17 cellular contexts compared by ENCODE assay signal in genomic region chr1:226432586-226433360, GRCh38. TPM values are rescaled to one million over a fixed set of nuclear protein-coding genes. Genes with fewer than 3 reads are reported as not detected.
DNase-seq lines count a peak whose midpoint lies in the region; ATAC-seq and TF ChIP-seq lines count a peak whose summit lies in the region.
"Had no signal": no experiment of that assay in that cellular context is flagged by ENCODE, and none has a peak within 500 bp of the region (broad histone marks: within the 10 kb centered on the region; RNA-seq: fewer than 3 reads in every experiment).

No MANE protein-coding gene starts in this region.

- DNase-seq in NCI-H748 (lab: John Stamatoyannopoulos, UW; ENCODE audit: unreplicated experiment) (peak; percentile 45), NCI-H748 treated with DMSO at 0.1 percent for 48 hours (lab: John Stamatoyannopoulos, UW) (no peak), neural progenitor cell (ENCODE audit: low spot score) (no peak)
- DNase-seq in activated CD4-positive, alpha-beta T cell treated with anti-CD3 and anti-CD28 coated beads for 4 hours, result no peak
- DNase-seq: CD4-positive, CD25-positive, alpha-beta regulatory T cell; DMS53; NCI-H1105; NCI-H2029 treated with DMSO at 0.1 percent for 48 hours; NCI-H510A; PC-9; T-cell had no signal

- no peaks in the 10 kb centered on the region for H3K79me2 ChIP-seq in Loucy (ENCODE audit: insufficient read depth, low read length)
- H3K79me2 ChIP-seq in neural progenitor cell (ENCODE audit: low read depth), result no peaks in the 10 kb centered on the region

- H3K27me3 Mint-ChIP-seq in brain (peaks cover 3% of the 10 kb centered on the region), neural progenitor cell (ENCODE audit: insufficient read depth, low read depth) (peaks cover 7% of the 10 kb centered on the region)

- H3F3A ChIP-seq in Loucy (ENCODE audit: low read depth) (peaks cover 9% of the 10 kb centered on the region; the same call in 1 of the 2 replicates), neural progenitor cell (ENCODE audit: low read depth) (no peaks in the 10 kb centered on the region)

- TF ChIP-seq CTCF in Loucy (conservative IDR thresholded peaks at IDR 0.05; ENCODE audit: low read length) (no peak), brain (conservative IDR thresholded peaks at IDR 0.05) (no peak), neural progenitor cell (IDR thresholded peaks at IDR 0.05) (no peak)

- H3K9me3 Mint-ChIP-seq in brain (peaks cover 0 to 3% (median 0%) of the 10 kb centered on the region in 5 experiments), neural progenitor cell (no peaks in the 10 kb centered on the region)
- H3K9me3 Mint-ChIP-seq: CD4-positive, CD25-positive, alpha-beta regulatory T cell; T-cell had no signal

- ATAC-seq in GM21723 (IDR thresholded peaks at IDR 0.05; ENCODE audit: unreplicated experiment) (no peak), GM18870 (IDR thresholded peaks at IDR 0.05; ENCODE audit: unreplicated experiment) (no peak)
- ATAC-seq: GM12878, T-cell had no signal

- no peak overlapping the region for H3K27ac ChIP-seq in neural progenitor cell
- H3K27ac ChIP-seq: PC-9, SK-N-MC had no signal

- H3K4me3 Mint-ChIP-seq in brain (no peak overlapping the region), neural progenitor cell (no peak overlapping the region)
- H3K4me3 Mint-ChIP-seq: CD4-positive, CD25-positive, alpha-beta regulatory T cell; T-cell had no signal

- H3K4me1 Mint-ChIP-seq in brain, result peaks cover 26% of the 10 kb centered on the region
- H3K4me1 Mint-ChIP-seq in neural progenitor cell, result peaks cover 11% of the 10 kb centered on the region

- no peaks in the 10 kb centered on the region for H3K36me3 ChIP-seq in Loucy (ENCODE audit: insufficient read depth, low read length)
- H3K36me3 ChIP-seq in neural progenitor cell, result no peaks in the 10 kb centered on the region

- H4K20me1 ChIP-seq in Loucy (ENCODE audit: insufficient read depth, low read length, poor library complexity, severe bottlenecking) (no peaks in the 10 kb centered on the region), neural progenitor cell (ENCODE audit: low read depth) (no peaks in the 10 kb centered on the region)

- H3K4me1 ChIP-seq in Loucy (ENCODE audit: insufficient read depth, low read length, poor library complexity, severe bottlenecking) (peaks cover 62% of the 10 kb centered on the region), neural progenitor cell (peaks cover 11% of the 10 kb centered on the region)

- H3K9me3 ChIP-seq in Loucy (ENCODE audit: insufficient read depth, low read depth, low read length), result no peaks in the 10 kb centered on the region
- H3K9me3 ChIP-seq in neural progenitor cell (ENCODE audit: low read depth), result no peaks in the 10 kb centered on the region

- H3K36me3 Mint-ChIP-seq in brain (no peaks in the 10 kb centered on the region), neural progenitor cell (no peaks in the 10 kb centered on the region)
- H3K36me3 Mint-ChIP-seq: CD4-positive, CD25-positive, alpha-beta regulatory T cell; T-cell had no signal

- H3K4me3 ChIP-seq in Loucy (ENCODE audit: low read length, poor library complexity, severe bottlenecking), result no peak overlapping the region
- H3K4me3 ChIP-seq in neural progenitor cell, result no peak overlapping the region
- H3K4me3 ChIP-seq: GM12878, PC-9, SK-N-MC had no signal

- no peaks in the 10 kb centered on the region for H3K27me3 ChIP-seq in Loucy (ENCODE audit: insufficient read depth, low read length, poor library complexity, severe bottlenecking)
- H3K27me3 ChIP-seq in neural progenitor cell, result no peaks in the 10 kb centered on the region

- peak overlapping the region; percentile 54 for H2AFZ ChIP-seq in Loucy (ENCODE audit: low read length)
- no peak overlapping the region for H2AFZ ChIP-seq in neural progenitor cell (replicated peaks)
- H2AFZ ChIP-seq: PC-9 had no signal

- H3K4me2 ChIP-seq in Loucy (ENCODE audit: low read depth, low read length, poor library complexity, severe bottlenecking) (no peak overlapping the region), neural progenitor cell (no peak overlapping the region)
- H3K4me2 ChIP-seq: PC-9 had no signal

- H3K9me2 ChIP-seq in Loucy (replicated peaks; ENCODE audit: low read depth, low read length), result no peaks in the 10 kb centered on the region

- H3K27ac Mint-ChIP-seq in brain, result peak overlapping the region in 3 of 5 experiments; percentile 70 to 97 (median 87)
- peak overlapping the region; percentile 72 for H3K27ac Mint-ChIP-seq in neural progenitor cell
- H3K27ac Mint-ChIP-seq: CD4-positive, CD25-positive, alpha-beta regulatory T cell had no signal

- H3K9ac ChIP-seq in Loucy (ENCODE audit: low read depth, low read length, poor library complexity, severe bottlenecking) (peak overlapping the region; percentile 58), neural progenitor cell (no peak overlapping the region)

RNA-seq across cellular contexts. Expression of gene PARP1, which starts 24.9 kb away (rescaled TPM):
- polyA plus RNA-seq in brain (ENCODE audit: insufficient read depth, low read depth, low replicate concordance), result 234 TPM
- total RNA-seq in neural progenitor cell (ENCODE audit: low replicate concordance), result 237 and 345 TPM in 2 replicates
